8 cellular contexts compared by ENCODE assay signal in genomic region chr5:57442080-57442839, GRCh38. TPM values are rescaled to one million over a fixed set of nuclear protein-coding genes. Genes with fewer than 3 reads are reported as not detected.
A peak's percentile ranks its signal among the peaks of the same experiment; 100 is the strongest.
DNase-seq lines count a peak whose midpoint lies in the region; ATAC-seq and TF ChIP-seq lines count a peak whose summit lies in the region.

No MANE protein-coding gene starts in this region.

- ATAC-seq in GM21515 (IDR thresholded peaks at IDR 0.05; ENCODE audit: unreplicated experiment) (peak; percentile 57), left ventricle myocardium superior (peak; percentile 66)

- WGBS in prostate gland = 60% methylated on average over 4 of the region's 4 CpGs

- TF ChIP-seq CTCF in AG09319 (IDR thresholded peaks at IDR 0.05; ENCODE audit: low read depth, low read length) = no peak
- TF ChIP-seq CTCF in prostate gland (IDR thresholded peaks at IDR 0.05) = no peak

- H3K27ac ChIP-seq in SK-N-MC (peak overlapping the region; percentile 97), prostate gland (no peak overlapping the region)

- DNase-seq in AG09319 (ENCODE audit: extremely low read depth, low read depth) (peak; percentile 89), SK-N-MC (ENCODE audit: low read depth, low spot score) (peak; percentile 79), left ventricle myocardium superior (no peak), prostate gland (ENCODE audit: low spot score) (no peak), amygdala (lab: John Stamatoyannopoulos, UW) (no peak), foreskin melanocyte (no peak)
- no peak for DNase-seq in central memory CD4-positive, alpha-beta T cell

- no peaks in the 10 kb centered on the region for H3K27me3 ChIP-seq in prostate gland (replicated peaks; ENCODE audit: insufficient read depth)

- peak overlapping the region; percentile 73 for H3K9ac ChIP-seq in SK-N-MC (ENCODE audit: insufficient read length)

- intact Hi-C loops in left ventricle myocardium superior (cut with micrococcal nuclease) (no loop called here), prostate gland (cut with DNase I) (no loop called here)

- no peaks in the 10 kb centered on the region for H3K4me1 ChIP-seq in prostate gland (replicated peaks)

- no peak for TF ChIP-seq POLR2A in prostate gland (IDR thresholded peaks at IDR 0.05)

- H3K4me3 ChIP-seq in SK-N-MC (peak overlapping the region; percentile 73), prostate gland (no peak overlapping the region)

- H3K36me3 ChIP-seq in SK-N-MC (ENCODE audit: insufficient read depth, low read length) = no peaks in the 10 kb centered on the region
- H3K36me3 ChIP-seq in prostate gland = no peaks in the 10 kb centered on the region

- H3K9me3 ChIP-seq in SK-N-MC (ENCODE audit: low read depth, low read length) = no peaks in the 10 kb centered on the region
- no peaks in the 10 kb centered on the region for H3K9me3 ChIP-seq in prostate gland

RNA-seq across cellular contexts. Expression of gene ACTBL2, which starts 40.4 kb away (rescaled TPM):
- total RNA-seq in left ventricle myocardium superior (not detected), prostate gland (not detected)

Comparison
In these comparisons a context has a peak if more than half of its experiments do, and no peak if none do; other contexts are left out.
1. DNase-seq: peak in AG09319 (single experiment) and SK-N-MC (single experiment); none in left ventricle myocardium superior (single experiment), prostate gland (single experiment), amygdala (0 of 56), central memory CD4-positive, alpha-beta T cell (single experiment) and foreskin melanocyte (single experiment).